In genomic region chr17:64712557-64713351, GRCh38 we compare ENCODE assay signal across 8 cellular contexts. TPM values are rescaled to one million over a fixed set of nuclear protein-coding genes. Genes with fewer than 3 reads are reported as not detected.
DNase-seq lines count a peak whose midpoint lies in the region; ATAC-seq, FAIRE-seq and TF ChIP-seq lines count a peak whose summit lies in the region.
"Not testable (repeated sequence)": the region's sequence is repeated elsewhere in the genome, so short reads cannot be mapped to it uniquely, and the experiment has no call there.

No MANE protein-coding gene starts in this region.

- H3K4me1 ChIP-seq in PC-9 (replicated peaks; ENCODE audit: insufficient read depth): peaks cover 35% of the 10 kb centered on the region
- peaks cover 25% of the 10 kb centered on the region for H3K4me1 ChIP-seq in astrocyte (ENCODE audit: insufficient read depth, low read length)
- peaks cover 31% of the 10 kb centered on the region for H3K4me1 ChIP-seq in keratinocyte (ENCODE audit: control insufficient read depth, extremely low read depth, insufficient read depth, low read length)

- not testable (repeated sequence) for H4K20me1 ChIP-seq in PC-9 (ENCODE audit: insufficient read depth); astrocyte (ENCODE audit: insufficient read depth, low read length); keratinocyte (ENCODE audit: control insufficient read depth, extremely low read depth, insufficient read depth, low read length)

- not testable (repeated sequence) for H3K36me3 ChIP-seq in PC-9 (ENCODE audit: low read depth); astrocyte (ENCODE audit: insufficient read depth, low read length); keratinocyte (ENCODE audit: control insufficient read depth in 2 of 2, extremely low read depth in 1 of 2, insufficient read depth in 2 of 2, low read length in 2 of 2)

- H3K9me1 ChIP-seq in keratinocyte (ENCODE audit: control insufficient read depth, extremely low read depth, insufficient read depth, low read length): not testable (repeated sequence)

- BruUV-seq in PC-9 (replicated peaks; lab: Mats Ljungman, UMichigan): TSS peak; percentile 57

- H3K9ac ChIP-seq in astrocyte (ENCODE audit: low read length); keratinocyte (ENCODE audit: control insufficient read depth, extremely low read depth, insufficient read depth, low read length): not testable (repeated sequence)

- FAIRE-seq in astrocyte (lab: Jason Lieb, UNC) (peak; percentile 88), keratinocyte (lab: Jason Lieb, UNC) (peak; percentile 82)

- H3K4me3 Mint-ChIP-seq in astrocyte (ENCODE audit: unreplicated experiment): peak overlapping the region; percentile 73

- not testable (repeated sequence) for H3K27me3 ChIP-seq in PC-9 (ENCODE audit: insufficient read depth, low read depth); astrocyte (ENCODE audit: insufficient read depth, low read length); keratinocyte (ENCODE audit: control insufficient read depth, extremely low read depth, insufficient read depth, low read length)

- DNase-seq in PC-9 (peak in 1 of 2 experiments; percentile 58), astrocyte (ENCODE audit: low read depth) (peak; percentile 16)
- DNase-seq in activated CD4-positive, alpha-beta T cell treated with anti-CD3 and anti-CD28 coated beads, Interleukin-2, amount 50 U/mL, for 48 hours: peak; percentile 31 to 41
- not testable (repeated sequence) for DNase-seq in keratinocyte (ENCODE audit: low read depth, low spot score)
- DNase-seq in stimulated activated CD4-positive, alpha-beta T cell treated with anti-CD3 and anti-CD28 coated beads, Interleukin-15, amount 100 ng/mL, for 24 hours: peak; percentile 37

- H3K79me2 ChIP-seq in PC-9 (ENCODE audit: low read depth); astrocyte (ENCODE audit: insufficient read depth, low read length); keratinocyte (ENCODE audit: control insufficient read depth, insufficient read depth, low read length): not testable (repeated sequence)

- peak overlapping the region; percentile 33; the same call in 1 of the 2 replicates for H3K4me2 ChIP-seq in PC-9
- H3K4me2 ChIP-seq in astrocyte (ENCODE audit: low read length); keratinocyte (ENCODE audit: control insufficient read depth, extremely low read depth, insufficient read depth, low read depth, low read length): not testable (repeated sequence)

- CTCF ChIA-PET in PC-9 (lab: Charles Lee): interaction anchor here (0.6 kb wide), 1 partner anchor 292 kb away, joined by 3 read pairs; no protein-coding TSS in a partner anchor

- H3K4me3 ChIP-seq in PC-9; astrocyte (ENCODE audit: insufficient read depth, low read depth, low read length); keratinocyte (ENCODE audit: control insufficient read depth in 2 of 3, extremely low read depth in 1 of 3, insufficient read depth in 2 of 3, low read depth in 1 of 3, low read length in 3 of 3): not testable (repeated sequence)

- H3K4me1 Mint-ChIP-seq in astrocyte (ENCODE audit: low read depth, unreplicated experiment): peaks cover 31% of the 10 kb centered on the region

- POLR2A ChIA-PET in PC-9 (lab: Charles Lee; ENCODE audit: unreplicated experiment): interaction anchor here (0.6 kb wide), 1 partner anchor 13 kb away, joined by 3 read pairs; no protein-coding TSS in a partner anchor

- H3K27ac ChIP-seq in C4-2B (0 out of 2 replicates have a peak overlapping the region, but pooled peaks have one; percentile 1), PC-9 (peak overlapping the region; percentile 50)
- H3K27ac ChIP-seq in astrocyte (ENCODE audit: low read depth, low read length); keratinocyte (ENCODE audit: control insufficient read depth, insufficient read depth, low read length): not testable (repeated sequence)

- H3K9me2 ChIP-seq in PC-9 (ENCODE audit: insufficient read depth): not testable (repeated sequence)

- ATAC-seq in GM19467 (IDR thresholded peaks at IDR 0.05; ENCODE audit: unreplicated experiment) (peak; percentile 58), HG03342 (IDR thresholded peaks at IDR 0.05; ENCODE audit: unreplicated experiment) (peak; percentile 65)

- H3K27ac Mint-ChIP-seq in astrocyte (ENCODE audit: unreplicated experiment): peak overlapping the region; percentile 95

- H3F3A ChIP-seq in PC-9 (ENCODE audit: insufficient read depth, low read depth): peaks cover 27% of the 10 kb centered on the region

- TF ChIP-seq CTCF in C4-2B (conservative IDR thresholded peaks at IDR 0.05); PC-9 (conservative IDR thresholded peaks at IDR 0.05); astrocyte (IDR thresholded peaks at IDR 0.05; ENCODE audit: insufficient read depth, low read depth, low read length): not testable (repeated sequence)
- TF ChIP-seq CTCF in keratinocyte (optimal IDR thresholded peaks at IDR 0.05 in 1 of 3, IDR thresholded peaks at IDR 0.05 in 1 of 3, conservative IDR thresholded peaks at IDR 0.05 in 1 of 3; ENCODE audit: extremely low read depth in 1 of 3, insufficient read depth in 2 of 3, low read length in 3 of 3): peak in 1 of 3 experiments; percentile 23

- intact Hi-C loops in PC-9 (cut with micrococcal nuclease; ENCODE audit: unreplicated experiment): not testable (repeated sequence)

- dilution Hi-C loops in keratinocyte (cut with MboI; ENCODE audit: extremely low pct_ligation_motif_present, low sequenced_read_pairs): not testable (repeated sequence)

- not testable (repeated sequence) for H3K36me3 Mint-ChIP-seq in astrocyte (ENCODE audit: low read depth, unreplicated experiment)

- not testable (repeated sequence) for H3K9me3 ChIP-seq in PC-9 (ENCODE audit: insufficient read depth, low read depth); astrocyte (ENCODE audit: insufficient read depth, low read depth, low read length); keratinocyte (ENCODE audit: control insufficient read depth, low read depth, low read length)

- H3K9me3 Mint-ChIP-seq in astrocyte (ENCODE audit: unreplicated experiment): not testable (repeated sequence)

- H2AFZ ChIP-seq in PC-9 (0 out of 2 replicates have a peak overlapping the region, but pooled peaks have one; percentile 64), astrocyte (ENCODE audit: low read depth, low read length) (peak overlapping the region; percentile 49)
- not testable (repeated sequence) for H2AFZ ChIP-seq in keratinocyte (ENCODE audit: control insufficient read depth, low read length)

- H3K27me3 Mint-ChIP-seq in astrocyte (ENCODE audit: low read depth, unreplicated experiment): not testable (repeated sequence)

RNA-seq across cellular contexts. Expression of gene SMURF2, which starts 50.6 kb away (rescaled TPM):
- total RNA-seq in PC-9 (2021): 41.4 and 57.6 TPM in 2 replicates
- 104 and 126 TPM in 2 replicates for total RNA-seq in astrocyte
- polyA plus RNA-seq in keratinocyte: 50.2 to 136 TPM (median 128 TPM) in 3 replicates
- 23.7 TPM for polyA plus RNA-seq in keratinocyte (2011; ENCODE audit: low read depth)
- polyA plus RNA-seq in keratinocyte (2011; cell fraction: cytosol; rRNA removed): 56.4 and 91.8 TPM in 2 replicates
- polyA plus RNA-seq in keratinocyte (2011; cell fraction: nucleus; rRNA removed): 92.4 and 110 TPM in 2 replicates
- 15.5 and 140 TPM in 2 replicates for polyA plus RNA-seq in keratinocyte (2012; ENCODE audit: low replicate concordance)
- polyA minus RNA-seq in keratinocyte: 87.3 to 270 TPM (median 122 TPM) in 3 replicates
- polyA minus RNA-seq in keratinocyte (2011; cell fraction: cytosol; rRNA and poly(A)+ RNA removed): 76.4 TPM
- polyA minus RNA-seq in keratinocyte (2011; cell fraction: nucleus; rRNA and poly(A)+ RNA removed): 75.9 and 171 TPM in 2 replicates
